19 cellular contexts compared by ENCODE assay signal in the genomic region with DNA sequence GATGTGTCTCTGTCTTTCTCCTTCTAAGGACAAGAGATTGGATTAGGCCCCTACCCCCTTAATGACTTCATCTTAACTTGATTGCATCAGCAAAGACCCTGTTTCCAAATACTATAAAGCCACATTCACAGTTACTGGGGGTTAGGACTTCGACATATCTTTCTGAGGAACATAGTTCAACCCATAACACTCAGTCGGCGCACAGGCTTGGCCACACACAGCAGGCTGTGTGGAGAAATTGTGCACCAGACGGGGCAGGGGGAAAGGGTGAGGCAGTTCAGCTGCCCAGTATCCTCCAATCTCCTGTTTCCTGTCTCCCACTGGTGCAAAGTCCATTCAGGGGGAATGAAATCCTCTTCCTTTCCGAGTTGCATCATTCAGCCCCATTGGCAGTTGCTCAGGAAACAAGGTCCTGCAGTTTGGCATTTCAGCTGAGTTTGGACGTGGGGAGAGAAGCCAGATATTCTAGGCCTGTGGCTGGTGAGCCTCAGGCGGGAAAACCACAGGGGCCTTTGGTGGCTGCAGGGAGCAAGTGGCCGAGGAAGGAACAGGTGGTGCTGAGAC. TPM values are rescaled to one million over a fixed set of nuclear protein-coding genes. Genes with fewer than 3 reads are reported as not detected.
DNase-seq lines count a peak whose midpoint lies in the region; ATAC-seq and TF ChIP-seq lines count a peak whose summit lies in the region.
"Had no signal": no experiment of that assay in that cellular context is flagged by ENCODE, and none has a peak within 500 bp of the region (broad histone marks: within the 10 kb centered on the region; RNA-seq: fewer than 3 reads in every experiment).

No MANE protein-coding gene starts in this region.

- no peak overlapping the region for H3K4me3 ChIP-seq in adipocyte (ENCODE audit: low read length)
- no peak overlapping the region for H3K4me3 ChIP-seq in fibroblast of the aortic adventitia (ENCODE audit: low read depth, low read length)
- H3K4me3 ChIP-seq in esophagus muscularis mucosa: no peak overlapping the region
- H3K4me3 ChIP-seq: GM12878 had no signal

- H3K27me3 ChIP-seq in adipocyte (replicated peaks; ENCODE audit: control insufficient read depth, insufficient read depth, low read length) (peaks cover 6% of the 10 kb centered on the region), esophagus muscularis mucosa (peaks cover 0 to 7% (median 0%) of the 10 kb centered on the region in 4 donors)

- H3K9ac ChIP-seq in adipocyte (ENCODE audit: low read length): no peak overlapping the region

- no peak for TF ChIP-seq POLR2A in esophagus muscularis mucosa (IDR thresholded peaks at IDR 0.05; ENCODE audit: low read depth)

- H3K9me3 ChIP-seq in adipocyte (ENCODE audit: control insufficient read depth, low read length) (no peaks in the 10 kb centered on the region), esophagus muscularis mucosa (no peaks in the 10 kb centered on the region)

- WGBS in esophagus muscularis mucosa: 79% methylated on average over 8 of the region's 8 CpGs

- DNase-seq in HT1080 (ENCODE audit: low read depth): peak; percentile 24
- peak; percentile 14 for DNase-seq in adipocyte (ENCODE audit: low read depth)
- DNase-seq in fibroblast of the aortic adventitia (ENCODE audit: low read depth): peak; percentile 27
- DNase-seq in sciatic nerve (ENCODE audit: low spot score): no peak
- no peak for DNase-seq in T-helper 9 cell
- DNase-seq in esophagus muscularis mucosa (ENCODE audit: extremely low spot score): no peak
- no peak for DNase-seq in hippocampal formation (lab: John Stamatoyannopoulos, UW)
- DNase-seq: activated CD4-positive, alpha-beta T cell treated with anti-CD3 and anti-CD28 coated beads, Interleukin-2, amount 50 U/mL, for 4 hours; amniotic stem cell; effector CD4-positive, alpha-beta T cell; kidney; NCI-H1436; NCI-H524; RPMI8226; stimulated activated CD4-positive, alpha-beta T cell treated with anti-CD3 and anti-CD28 coated beads, Interleukin-4, amount 100 ng/mL, for 4 hours had no signal

- TF ChIP-seq CTCF in fibroblast of the aortic adventitia (IDR thresholded peaks at IDR 0.05; ENCODE audit: insufficient read depth, low read length) (no peak), esophagus muscularis mucosa (IDR thresholded peaks at IDR 0.05) (no peak)

- intact Hi-C loops in sciatic nerve (cut with DNase I) (no loop called here), esophagus muscularis mucosa (cut with DNase I) (no loop called here)

- peak; percentile 36 for ATAC-seq in sciatic nerve
- no peak for ATAC-seq in HG03139 (IDR thresholded peaks at IDR 0.05; ENCODE audit: unreplicated experiment)
- ATAC-seq: GM12878; stimulated activated effector memory CD8-positive, alpha-beta T cell treated with anti-CD3 and anti-CD28 coated beads, Interleukin-12 subunit alpha, Interleukin-12 subunit beta, amount 100 ng/mL, for 72 hours had no signal

- H3K27ac ChIP-seq in esophagus muscularis mucosa (replicated peaks in 1 of 4): no peak overlapping the region
- H3K27ac ChIP-seq: C4-2B had no signal

- peaks cover 15% of the 10 kb centered on the region for H3K4me1 ChIP-seq in adipocyte (ENCODE audit: control insufficient read depth, insufficient read depth, low read length)
- no peaks in the 10 kb centered on the region for H3K4me1 ChIP-seq in esophagus muscularis mucosa

- no peaks in the 10 kb centered on the region for H3K36me3 ChIP-seq in adipocyte (ENCODE audit: control insufficient read depth, insufficient read depth, low read length, severe bottlenecking)
- no peaks in the 10 kb centered on the region for H3K36me3 ChIP-seq in esophagus muscularis mucosa

- no peak for TF ChIP-seq EP300 in esophagus muscularis mucosa (IDR thresholded peaks at IDR 0.05)

RNA-seq across cellular contexts. Expression of a gene that starts 9.4 kb away (rescaled TPM):
- 0.07 and 0.18 TPM in 2 replicates for total RNA-seq in HT1080 (2014; rRNA removed; shearing (Covaris generic))
- 0.05 and 0.24 TPM in 2 replicates for polyA plus RNA-seq in HT1080 (2015; cell fraction: cytosol; rRNA removed)
- 0.53 and 1.3 TPM in 2 replicates for polyA plus RNA-seq in HT1080 (2015; cell fraction: nucleus; rRNA removed)
- 1.3 and 54.4 TPM in 2 replicates for total RNA-seq in fibroblast of the aortic adventitia (ENCODE audit: low replicate concordance)
- total RNA-seq in sciatic nerve: 9.3 TPM
- 1 to 10 TPM; 3.7 to 8.9 (median 5.2) TPM for total RNA-seq in esophagus muscularis mucosa

Comparison
In these comparisons a context has a peak if more than half of its experiments do, and no peak if none do; other contexts are left out.
1. DNase-seq: peak in HT1080 (single experiment), adipocyte (single experiment) and fibroblast of the aortic adventitia (single experiment); none in sciatic nerve (single experiment), T-helper 9 cell (single experiment), esophagus muscularis mucosa (single experiment) and hippocampal formation (0 of 2).